In the genomic region with DNA sequence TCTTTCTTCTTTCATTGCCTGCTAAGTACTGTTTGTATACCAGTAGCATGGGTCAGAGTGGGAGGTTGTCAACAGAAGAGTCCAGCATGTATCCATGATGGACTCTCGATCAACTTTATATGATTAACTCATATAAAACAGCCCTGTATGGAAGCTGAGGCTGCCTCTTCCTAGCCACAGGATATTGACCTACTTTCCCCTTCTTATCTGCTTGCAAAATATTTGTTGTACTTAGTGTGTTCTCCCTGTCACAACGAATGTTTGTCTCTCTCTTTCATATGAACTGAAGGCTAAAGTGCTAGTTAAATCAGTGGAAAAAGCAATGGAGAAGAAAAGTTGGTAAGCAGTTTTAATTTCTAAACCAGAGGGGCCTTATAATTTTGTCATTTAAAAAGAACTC, we compare ENCODE assay signal across 1 cellular context.
TF ChIP-seq lines count a peak whose summit lies in the region.

No MANE protein-coding gene starts in this region.

TF ChIP-seq in SK-N-SH, 30 proteins besides CTCF, POLR2A, EP300 and RAD21 (continued from another document):
- TF ChIP-seq FOXJ3 (CRISPR knock-in tag; IDR thresholded peaks at IDR 0.05): no peak
- TF ChIP-seq, protein P1, sequence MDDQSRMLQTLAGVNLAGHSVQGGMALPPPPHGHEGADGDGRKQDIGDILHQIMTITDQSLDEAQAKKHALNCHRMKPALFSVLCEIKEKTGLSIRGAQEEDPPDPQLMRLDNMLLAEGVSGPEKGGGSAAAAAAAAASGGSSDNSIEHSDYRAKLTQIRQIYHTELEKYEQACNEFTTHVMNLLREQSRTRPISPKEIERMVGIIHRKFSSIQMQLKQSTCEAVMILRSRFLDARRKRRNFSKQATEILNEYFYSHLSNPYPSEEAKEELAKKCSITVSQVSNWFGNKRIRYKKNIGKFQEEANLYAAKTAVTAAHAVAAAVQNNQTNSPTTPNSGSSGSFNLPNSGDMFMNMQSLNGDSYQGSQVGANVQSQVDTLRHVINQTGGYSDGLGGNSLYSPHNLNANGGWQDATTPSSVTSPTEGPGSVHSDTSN (IDR thresholded peaks at IDR 0.05): peak; percentile 44; the same call in 1 of the 2 replicates
TF ChIP-seq in SK-N-SH: peak in this region for 1.
